ENCODE assay signal across 17 cellular contexts in genomic region chr10:24526085-24526649, GRCh38.
"Had no signal": no experiment of that assay in that cellular context is flagged by ENCODE, and none has a peak within 500 bp of the region (broad histone marks: within the 10 kb centered on the region; RNA-seq: fewer than 3 reads in every experiment).

No MANE protein-coding gene starts in this region.

- H3K4me1 Mint-ChIP-seq: nephron had no signal

- H3K27me3 Mint-ChIP-seq: type B pancreatic cell had no signal

- H3K4me3 ChIP-seq: colonic mucosa, esophagus squamous epithelium, lower lobe of right lung, smooth muscle cell, uterus had no signal

- H3K27ac ChIP-seq: colonic mucosa, esophagus squamous epithelium, lower lobe of right lung, uterus had no signal

- H3K27ac Mint-ChIP-seq: nephron, type B pancreatic cell had no signal

- H3K36me3 ChIP-seq: colonic mucosa, uterus had no signal

- H3K4me3 Mint-ChIP-seq: nephron, type B pancreatic cell had no signal

- H3K9me3 ChIP-seq: colonic mucosa, esophagus squamous epithelium, lower lobe of right lung, uterus had no signal

- ATAC-seq: left lobe of liver, lower lobe of right lung had no signal

- H3K4me1 ChIP-seq: colonic mucosa, esophagus squamous epithelium, lower lobe of right lung, uterus had no signal

- DNase-seq: colonic mucosa; dermis blood vessel endothelial cell; esophagus squamous epithelium; foreskin fibroblast; hypothalamus; kidney glomerular epithelial cell; lower lobe of right lung; mesenchymal stem cell; midbrain; posterior cingulate gyrus; stimulated activated CD4-positive, alpha-beta T cell treated with anti-CD3 and anti-CD28 coated beads, Interleukin-2, amount 100 ng/mL, for 48 hours; stimulated activated naive CD4-positive, alpha-beta T cell treated with Interleukin-2 at 50 U/mL for 16 hours; uterus had no signal

- H3K27me3 ChIP-seq: colonic mucosa, esophagus squamous epithelium, uterus had no signal

- H3K9me3 Mint-ChIP-seq: type B pancreatic cell had no signal
